In genomic region chr6:32627831-32628230, GRCh38 we compare ENCODE assay signal across 7 cellular contexts. TPM values are rescaled to one million over a fixed set of nuclear protein-coding genes. Genes with fewer than 3 reads are reported as not detected.
DNase-seq lines count a peak whose midpoint lies in the region; ATAC-seq, FAIRE-seq and TF ChIP-seq lines count a peak whose summit lies in the region.

No MANE protein-coding gene starts in this region.

- H3K27ac Mint-ChIP-seq in central memory CD8-positive, alpha-beta T cell (ENCODE audit: low read depth): peak overlapping the region; percentile 58
- no peak overlapping the region for H3K27ac Mint-ChIP-seq in progenitor cell of endocrine pancreas

- H3K4me1 Mint-ChIP-seq in central memory CD8-positive, alpha-beta T cell: peaks cover 35% of the 10 kb centered on the region
- peaks cover 4% of the 10 kb centered on the region for H3K4me1 Mint-ChIP-seq in progenitor cell of endocrine pancreas (ENCODE audit: low read depth)

- H3K4me3 ChIP-seq in Jurkat, Clone E6-1 (ENCODE audit: low read length): no peak overlapping the region

- H3K36me3 Mint-ChIP-seq in central memory CD8-positive, alpha-beta T cell (ENCODE audit: insufficient read depth): peaks cover 7% of the 10 kb centered on the region
- no peaks in the 10 kb centered on the region for H3K36me3 Mint-ChIP-seq in progenitor cell of endocrine pancreas (ENCODE audit: insufficient read depth)

- no peak for DNase-seq in GM18507 (ENCODE audit: extremely low spot score, insufficient read length, low read depth)
- peak; percentile 28 for DNase-seq in Jurkat, Clone E6-1 (ENCODE audit: low read depth, low spot score)
- peak in 1 of 2 donors; percentile 57 for DNase-seq in central memory CD8-positive, alpha-beta T cell (ENCODE audit: low spot score in 2 of 2)
- peak; percentile 66 for DNase-seq in sciatic nerve (ENCODE audit: low spot score)
- no peak for DNase-seq in cerebellum (ENCODE audit: low spot score)
- DNase-seq in D341Med (ENCODE audit: low spot score): no peak
- DNase-seq in progenitor cell of endocrine pancreas (ENCODE audit: low spot score, unreplicated experiment): no peak

- peak overlapping the region; percentile 8 for H3K4me3 Mint-ChIP-seq in central memory CD8-positive, alpha-beta T cell
- H3K4me3 Mint-ChIP-seq in progenitor cell of endocrine pancreas (ENCODE audit: low read depth): no peak overlapping the region

- no peaks in the 10 kb centered on the region for H3K9me3 Mint-ChIP-seq in central memory CD8-positive, alpha-beta T cell
- peaks cover 5% of the 10 kb centered on the region for H3K9me3 Mint-ChIP-seq in progenitor cell of endocrine pancreas (ENCODE audit: low read depth)

- peak; percentile 26 for FAIRE-seq in GM18507 (lab: Jason Lieb, UNC)

- TF ChIP-seq CTCF in progenitor cell of endocrine pancreas (IDR thresholded peaks at IDR 0.05; ENCODE audit: unreplicated experiment): no peak

- no peak for ATAC-seq in central memory CD8-positive, alpha-beta T cell (replicated peaks; ENCODE audit: extremely low read depth, poor library complexity, severe bottlenecking)
- peak; percentile 49 for ATAC-seq in sciatic nerve

- no peaks in the 10 kb centered on the region for H3K27me3 Mint-ChIP-seq in central memory CD8-positive, alpha-beta T cell
- no peaks in the 10 kb centered on the region for H3K27me3 Mint-ChIP-seq in progenitor cell of endocrine pancreas

- intact Hi-C loops in sciatic nerve (cut with DNase I): no loop called here

RNA-seq across cellular contexts. Expression of gene HLA-DQA1, which starts 9.4 kb away (rescaled TPM):
- not detected for polyA plus RNA-seq in Jurkat, Clone E6-1 (2012; ENCODE audit: insufficient read depth, insufficient read length)
- total RNA-seq in sciatic nerve: 26.0 TPM
- total RNA-seq in cerebellum: not detected
- not detected in 2 replicates for total RNA-seq in progenitor cell of endocrine pancreas

RNA-seq across cellular contexts. Expression of gene HLA-DRB1, which starts 38.2 kb away (rescaled TPM):
- polyA plus RNA-seq in Jurkat, Clone E6-1 (2012; ENCODE audit: insufficient read depth, insufficient read length): 1.9 TPM
- 82.1 TPM for total RNA-seq in sciatic nerve
- total RNA-seq in cerebellum: 0.73 TPM
- 4.6 and 7.7 TPM in 2 replicates for total RNA-seq in progenitor cell of endocrine pancreas

RNA-seq across cellular contexts. Expression of gene HLA-DQB1, which starts 38.6 kb away (rescaled TPM):
- polyA plus RNA-seq in Jurkat, Clone E6-1 (2012; ENCODE audit: insufficient read depth, insufficient read length): 2.2 TPM
- total RNA-seq in sciatic nerve (25.5 TPM), cerebellum (not detected), progenitor cell of endocrine pancreas (6.1 TPM in 2 replicates)

Comparison
In these comparisons a context has a peak if more than half of its experiments do, and no peak if none do; other contexts are left out.
1. DNase-seq: peak in Jurkat, Clone E6-1 (single experiment) and sciatic nerve (single experiment); none in GM18507 (single experiment), cerebellum (single experiment), D341Med (single experiment) and progenitor cell of endocrine pancreas (single experiment).
2. RNA of gene HLA-DQA1, which starts 9.4 kb away (total RNA-seq): 26.0 TPM in sciatic nerve (single experiment); not detected in cerebellum (single experiment) and not detected in progenitor cell of endocrine pancreas; every median in the first group is over 10 times any median in the second.